Comparison of ENCODE assay signal across 9 cellular contexts in genomic region chr6:33318426-33319073, GRCh38. TPM values are rescaled to one million over a fixed set of nuclear protein-coding genes. Genes with fewer than 3 reads are reported as not detected.
DNase-seq lines count a peak whose midpoint lies in the region; ATAC-seq, FAIRE-seq and TF ChIP-seq lines count a peak whose summit lies in the region.
"Had no signal": no experiment of that assay in that cellular context is flagged by ENCODE, and none has a peak within 500 bp of the region (broad histone marks: within the 10 kb centered on the region; RNA-seq: fewer than 3 reads in every experiment).

No MANE protein-coding gene starts in this region.

- peak overlapping the region in 3 of 4 donors; percentile 82 to 89 (median 82) for H3K27ac ChIP-seq in Peyer's patch

- H3K4me1 Mint-ChIP-seq in Caco-2 (ENCODE audit: low read depth, unreplicated experiment) (peaks cover 45% of the 10 kb centered on the region), progenitor cell of endocrine pancreas (ENCODE audit: low read depth) (peaks cover 41% of the 10 kb centered on the region)

- H3K27me3 ChIP-seq in Caco-2 (replicated peaks; ENCODE audit: control insufficient read depth, insufficient read depth, low read length): no peaks in the 10 kb centered on the region
- no peaks in the 10 kb centered on the region for H3K27me3 ChIP-seq in Peyer's patch

- TF ChIP-seq CTCF in Caco-2 (IDR thresholded peaks at IDR 0.05; ENCODE audit: insufficient read depth in 1 of 2, low read depth in 1 of 2, low read length in 1 of 2, severe bottlenecking in 1 of 2, unreplicated experiment in 1 of 2) (no peak), Peyer's patch (IDR thresholded peaks at IDR 0.05) (no peak), epithelial cell of proximal tubule (conservative IDR thresholded peaks at IDR 0.05; ENCODE audit: low read depth, low read length) (no peak), progenitor cell of endocrine pancreas (IDR thresholded peaks at IDR 0.05; ENCODE audit: unreplicated experiment) (no peak)

- peak overlapping the region; percentile 89 for H3K4me3 Mint-ChIP-seq in Caco-2 (ENCODE audit: unreplicated experiment)
- H3K4me3 Mint-ChIP-seq in progenitor cell of endocrine pancreas (ENCODE audit: low read depth): peak overlapping the region; percentile 97

- H3K9me3 ChIP-seq in Caco-2: no peaks in the 10 kb centered on the region
- no peaks in the 10 kb centered on the region for H3K9me3 ChIP-seq in Peyer's patch

- POLR2A ChIA-PET in Caco-2 (lab: Charles Lee): interaction anchor here (0.6 to 1.9 kb wide), 15 partner anchors 19 to 1498 kb away, joined by 4 to 22 read pairs (median 6); partner anchors contain the start of genes CUTA, KIFC1, PFDN6 and RGL2

- H3K27ac Mint-ChIP-seq in Caco-2 (ENCODE audit: unreplicated experiment) (peak overlapping the region; percentile 90), progenitor cell of endocrine pancreas (peak overlapping the region; percentile 98)

- ATAC-seq in HG02852 (IDR thresholded peaks at IDR 0.05; ENCODE audit: unreplicated experiment): no peak

- intact Hi-C loops in Caco-2 (cut with micrococcal nuclease; ENCODE audit: unreplicated experiment): no loop called here

- peaks cover 5% of the 10 kb centered on the region for H3K36me3 ChIP-seq in Caco-2 (ENCODE audit: control insufficient read depth, insufficient read depth, low read length)
- H3K36me3 ChIP-seq in Peyer's patch: peaks cover 0 to 29% (median 0%) of the 10 kb centered on the region in 3 donors

- CTCF ChIA-PET in Caco-2 (lab: Charles Lee): interaction anchor here (0.6 to 2.0 kb wide), 9 partner anchors 19 to 386 kb away, joined by 3 to 20 read pairs (median 4); partner anchors contain the start of gene RGL2

- no peak for TF ChIP-seq POLR2A in Peyer's patch (IDR thresholded peaks at IDR 0.05)
- TF ChIP-seq POLR2A in H54 (IDR thresholded peaks at IDR 0.05; ENCODE audit: low read depth, low read length): no peak

- H3K27me3 Mint-ChIP-seq in Caco-2 (ENCODE audit: insufficient read depth, unreplicated experiment) (no peaks in the 10 kb centered on the region), progenitor cell of endocrine pancreas (no peaks in the 10 kb centered on the region)

- no peak for FAIRE-seq in H54 (lab: Jason Lieb, UNC)
- FAIRE-seq: frontal cortex had no signal

- peaks cover 22% of the 10 kb centered on the region for H3K4me1 ChIP-seq in Caco-2
- peaks cover 4 to 69% (median 27%) of the 10 kb centered on the region in 4 donors for H3K4me1 ChIP-seq in Peyer's patch

- H3K36me3 Mint-ChIP-seq in Caco-2 (ENCODE audit: insufficient read depth, unreplicated experiment) (peaks cover 60% of the 10 kb centered on the region), progenitor cell of endocrine pancreas (ENCODE audit: insufficient read depth) (peaks cover 26% of the 10 kb centered on the region)

- H3K4me3 ChIP-seq in Caco-2 (ENCODE audit: low read depth, low read length): peak overlapping the region; percentile 73
- peak overlapping the region; percentile 40 to 60 (median 54) for H3K4me3 ChIP-seq in Peyer's patch
- H3K4me3 ChIP-seq in epithelial cell of proximal tubule (ENCODE audit: low read depth, low read length): peak overlapping the region; percentile 61

- H3K9me3 Mint-ChIP-seq in Caco-2 (ENCODE audit: unreplicated experiment): no peaks in the 10 kb centered on the region
- H3K9me3 Mint-ChIP-seq in progenitor cell of endocrine pancreas (ENCODE audit: low read depth): no peaks in the 10 kb centered on the region

- DNase-seq in Caco-2: no peak
- no peak for DNase-seq in Peyer's patch
- DNase-seq in epithelial cell of proximal tubule (ENCODE audit: low read depth): no peak
- DNase-seq in progenitor cell of endocrine pancreas (ENCODE audit: low spot score, unreplicated experiment): no peak
- DNase-seq in H54 (ENCODE audit: insufficient read length, low spot score): no peak
- no peak for DNase-seq in Ammon's horn (ENCODE audit: low spot score)
- no peak for DNase-seq in NCI-H524 (lab: John Stamatoyannopoulos, UW)

- no TSS peak for BruUV-seq in Caco-2 (replicated peaks; lab: Mats Ljungman, UMichigan)

RNA-seq across cellular contexts. Expression of gene ZBTB22, which starts 1.0 kb away (rescaled TPM):
- 11.5 and 12.6 TPM in 2 replicates for total RNA-seq in Caco-2 (2022)
- total RNA-seq in Peyer's patch: 10 to 100 TPM; 11.6 to 27.6 (median 20.2) TPM
- 8.2 and 13.5 TPM in 2 replicates for total RNA-seq in epithelial cell of proximal tubule
- total RNA-seq in progenitor cell of endocrine pancreas: 27.3 and 28.1 TPM in 2 replicates

RNA-seq across cellular contexts. Expression of gene DAXX, which starts 4.2 kb away (rescaled TPM):
- total RNA-seq in Caco-2 (2022) (46.1 and 48.2 TPM in 2 replicates), Peyer's patch (10 to 100 TPM; 40.1 to 86.6 (median 45.9) TPM), epithelial cell of proximal tubule (52.7 and 58.1 TPM in 2 replicates), progenitor cell of endocrine pancreas (47.5 and 48.4 TPM in 2 replicates)

RNA-seq across cellular contexts. Expression of gene TAPBP, which starts 4.7 kb away (rescaled TPM):
- total RNA-seq in Caco-2 (2022) (36.7 and 43.9 TPM in 2 replicates), Peyer's patch (100 to 1,000 TPM in 3 of 4 donors, 10 to 100 TPM in 1; 73.4 to 324 (median 204) TPM), epithelial cell of proximal tubule (108 and 144 TPM in 2 replicates), progenitor cell of endocrine pancreas (20.2 and 22.3 TPM in 2 replicates)

RNA-seq across cellular contexts. Expression of gene RGL2, which starts 19.8 kb away (rescaled TPM):
- total RNA-seq in Caco-2 (2022) (70.7 and 71.3 TPM in 2 replicates), Peyer's patch (10 to 100 TPM; 15.4 to 89.1 (median 39.4) TPM), epithelial cell of proximal tubule (34.0 and 46.8 TPM in 2 replicates), progenitor cell of endocrine pancreas (175 and 196 TPM in 2 replicates)

RNA-seq across cellular contexts. Expression of gene PFDN6, which starts 29.1 kb away (rescaled TPM):
- total RNA-seq in Caco-2 (2022): 65.9 and 81.8 TPM in 2 replicates
- total RNA-seq in Peyer's patch: 10 to 100 TPM; 12.4 to 24.8 (median 14.4) TPM
- 55.8 and 69.3 TPM in 2 replicates for total RNA-seq in epithelial cell of proximal tubule
- 46.1 and 52.1 TPM in 2 replicates for total RNA-seq in progenitor cell of endocrine pancreas
